10 cellular contexts compared by ENCODE assay signal in genomic region chr17:78828470-78829185, GRCh38. TPM values are rescaled to one million over a fixed set of nuclear protein-coding genes. Genes with fewer than 3 reads are reported as not detected.
DNase-seq lines count a peak whose midpoint lies in the region; ATAC-seq and TF ChIP-seq lines count a peak whose summit lies in the region.
"Had no signal": no experiment of that assay in that cellular context is flagged by ENCODE, and none has a peak within 500 bp of the region (broad histone marks: within the 10 kb centered on the region; RNA-seq: fewer than 3 reads in every experiment).

No MANE protein-coding gene starts in this region.

- WGBS in spleen, 5 donors, result 90 to 96% (median 95%) methylated on average over 14 of the region's 14 CpGs
- 90% methylated on average over 14 of the region's 14 CpGs for WGBS in prostate gland

- H3K4me1 ChIP-seq in SJCRH30 (no peaks in the 10 kb centered on the region), spleen (peaks cover 0 to 30% (median 12%) of the 10 kb centered on the region in 6 donors), prostate gland (replicated peaks) (peaks cover 3% of the 10 kb centered on the region)
- H3K4me1 ChIP-seq: tibial artery had no signal

- H3K4me3 ChIP-seq in SJCRH30, result no peak overlapping the region
- no peak overlapping the region for H3K4me3 ChIP-seq in fibroblast of mammary gland (ENCODE audit: control insufficient read depth, low read depth, low read length)
- H3K4me3 ChIP-seq in spleen, result no peak overlapping the region
- no peak overlapping the region for H3K4me3 ChIP-seq in prostate gland
- H3K4me3 ChIP-seq: tibial artery had no signal

- intact Hi-C loops in spleen (cut with DNase I; ENCODE audit: low total_unique reads) (no loop called here), prostate gland (cut with DNase I) (no loop called here)

- no peaks in the 10 kb centered on the region for H3K27me3 ChIP-seq in SJCRH30
- no peaks in the 10 kb centered on the region for H3K27me3 ChIP-seq in spleen (replicated peaks in 1 of 7)
- H3K27me3 ChIP-seq in prostate gland (replicated peaks; ENCODE audit: insufficient read depth), result no peaks in the 10 kb centered on the region
- H3K27me3 ChIP-seq: tibial artery had no signal

- H3K27ac ChIP-seq in SJCRH30 (no peak overlapping the region), spleen (no peak overlapping the region), prostate gland (no peak overlapping the region)
- H3K27ac ChIP-seq: tibial artery had no signal

- H3K9me3 ChIP-seq in SJCRH30 (replicated peaks) (no peaks in the 10 kb centered on the region), spleen (no peaks in the 10 kb centered on the region), prostate gland (no peaks in the 10 kb centered on the region)
- H3K9me3 ChIP-seq: tibial artery had no signal

- TF ChIP-seq CTCF in fibroblast of mammary gland (conservative IDR thresholded peaks at IDR 0.05; ENCODE audit: control insufficient read depth, insufficient read depth, low read depth, low read length) (peak; percentile 73), spleen (IDR thresholded peaks at IDR 0.05 in 8 of 11, conservative IDR thresholded peaks at IDR 0.05 in 3 of 11) (no peak), prostate gland (IDR thresholded peaks at IDR 0.05) (no peak)

- TF ChIP-seq POLR2A in spleen (IDR thresholded peaks at IDR 0.05) (no peak), prostate gland (IDR thresholded peaks at IDR 0.05) (no peak)

- DNase-seq in AG08395 (ENCODE audit: low spot score) (peak; percentile 76), GDM1 (lab: John Stamatoyannopoulos, UW) (peak; percentile 49), SJCRH30 (peak; percentile 38 to 49), fibroblast of mammary gland (ENCODE audit: low read depth) (peak; percentile 81), spleen (no peak), prostate gland (ENCODE audit: low spot score) (no peak), T-helper 1 cell (no peak)
- DNase-seq: activated B cell treated with CpG ODN at 0.5 μM for 24 hours, tibial artery had no signal

- peaks cover 76% of the 10 kb centered on the region for H3K36me3 ChIP-seq in SJCRH30
- peaks cover 6 to 100% (median 96%) of the 10 kb centered on the region in 6 donors for H3K36me3 ChIP-seq in spleen
- H3K36me3 ChIP-seq in prostate gland, result peaks cover 12 to 28% of the 10 kb centered on the region in 2 donors

- no peak for ATAC-seq in HG02588 (IDR thresholded peaks at IDR 0.05; ENCODE audit: unreplicated experiment)

RNA-seq across cellular contexts. Expression of gene USP36, which starts 12.0 kb away (rescaled TPM):
- total RNA-seq in SJCRH30 (2014; rRNA removed; shearing (Covaris generic)), result 42.8 and 48.2 TPM in 2 replicates
- total RNA-seq in spleen (10 to 100 TPM; 38.0 to 95.0 (median 60.1) TPM), prostate gland (10 to 100 TPM; 31.2 to 66.6 TPM)
- 10 to 100 TPM; 13.4 to 26.1 (median 25.0) TPM for polyA plus RNA-seq in spleen

RNA-seq across cellular contexts. Expression of gene CYTH1, which starts 46.6 kb away (rescaled TPM):
- total RNA-seq in SJCRH30 (2014; rRNA removed; shearing (Covaris generic)), result 29.1 and 34.0 TPM in 2 replicates
- total RNA-seq in spleen, result 100 to 1,000 TPM; 119 to 169 (median 138) TPM
- polyA plus RNA-seq in spleen, result 100 to 1,000 TPM in 1 of 3 donors, 10 to 100 TPM in 2; 66.9 to 102 (median 79.4) TPM
- 10 to 100 TPM; 65.2 to 73.9 TPM for total RNA-seq in prostate gland

Comparison
In these comparisons a context has a peak if more than half of its experiments do, and no peak if none do; other contexts are left out.
1. DNase-seq: peak in AG08395 (single experiment), GDM1 (single experiment), SJCRH30 (2 of 2) and fibroblast of mammary gland (single experiment); none in spleen (single experiment), prostate gland (single experiment) and T-helper 1 cell (0 of 5).